17 cellular contexts compared by ENCODE assay signal in genomic region chr2:97669448-97669847, GRCh38. TPM values are rescaled to one million over a fixed set of nuclear protein-coding genes. Genes with fewer than 3 reads are reported as not detected.
A peak's percentile ranks its signal among the peaks of the same experiment; 100 is the strongest.
DNase-seq lines count a peak whose midpoint lies in the region; ATAC-seq and TF ChIP-seq lines count a peak whose summit lies in the region.
"Had no signal": no experiment of that assay in that cellular context is flagged by ENCODE, and none has a peak within 500 bp of the region (broad histone marks: within the 10 kb centered on the region; RNA-seq: fewer than 3 reads in every experiment).

TSS of gene C2orf92 (plus strand) at chr2:97669713. CDS start at chr2:97669789, 76 bp downstream.

- no peaks in the 10 kb centered on the region for H3K27me3 ChIP-seq in CD4-positive, alpha-beta T cell (ENCODE audit: control insufficient read depth, insufficient read depth, low read length)
- H3K27me3 ChIP-seq in PC-9 (ENCODE audit: insufficient read depth, low read depth) = no peaks in the 10 kb centered on the region
- H3K27me3 ChIP-seq: MG63 had no signal

- peaks cover 4% of the 10 kb centered on the region for H3K4me1 Mint-ChIP-seq in CD4-positive, alpha-beta T cell (ENCODE audit: low read depth)
- H3K4me1 Mint-ChIP-seq in stimulated activated memory B cell treated with anti-CD40 and anti-IgM and Interleukin-4, amounts not matched to agents 10 μg/mL and 1 μg/mL and 100 μg/mL, for 72 hours = peaks cover 19% of the 10 kb centered on the region

- H3K9me3 Mint-ChIP-seq in CD4-positive, alpha-beta T cell = no peaks in the 10 kb centered on the region
- H3K9me3 Mint-ChIP-seq in stimulated activated memory B cell treated with anti-CD40 and anti-IgM and Interleukin-4, amounts not matched to agents 10 μg/mL and 1 μg/mL and 100 μg/mL, for 72 hours = no peaks in the 10 kb centered on the region
- H3K9me3 Mint-ChIP-seq: CD8-positive, alpha-beta T cell had no signal

- BruUV-seq in PC-9 (replicated peaks; lab: Mats Ljungman, UMichigan) = no TSS peak

- H3K9me3 ChIP-seq in CD4-positive, alpha-beta T cell (ENCODE audit: control insufficient read depth, low read length) = no peaks in the 10 kb centered on the region
- no peaks in the 10 kb centered on the region for H3K9me3 ChIP-seq in PC-9 (ENCODE audit: insufficient read depth, low read depth)
- H3K9me3 ChIP-seq: MG63 had no signal

- H3K36me3 ChIP-seq in PC-9 (ENCODE audit: low read depth) = no peaks in the 10 kb centered on the region
- H3K36me3 ChIP-seq: MG63 had no signal

- intact Hi-C loops in CD4-positive, alpha-beta T cell (cut with DNase I, micrococcal nuclease) = loop anchor here in 1 of 2 experiments (10.0 kb wide), 2 partner anchors 905 to 1035 kb away; partner anchors contain the start of genes CNNM4 and KANSL3
- intact Hi-C loops in PC-9 (cut with micrococcal nuclease; ENCODE audit: unreplicated experiment) = no loop called here
- intact Hi-C loops in head of caudate nucleus (cut with DNase I) = no loop called here

- H2AFZ ChIP-seq in PC-9 = no peak within 1 kb of the TSS

- H3K36me3 Mint-ChIP-seq in CD4-positive, alpha-beta T cell (ENCODE audit: low read depth) = no peaks in the 10 kb centered on the region
- no peaks in the 10 kb centered on the region for H3K36me3 Mint-ChIP-seq in stimulated activated memory B cell treated with anti-CD40 and anti-IgM and Interleukin-4, amounts not matched to agents 10 μg/mL and 1 μg/mL and 100 μg/mL, for 72 hours
- H3K36me3 Mint-ChIP-seq: activated CD8-positive, alpha-beta memory T cell treated with anti-CD3 and anti-CD28 coated beads, Interleukin-2, amount 10 ng/mL, durations not matched to agents 7 days and 5 days; CD8-positive, alpha-beta T cell had no signal

- no peak within 1 kb of the TSS for H3K4me3 ChIP-seq in PC-9
- H3K4me3 ChIP-seq: coronary artery, MG63 had no signal

- no peak within 1 kb of the TSS for H3K27ac Mint-ChIP-seq in CD4-positive, alpha-beta T cell
- H3K27ac Mint-ChIP-seq in stimulated activated memory B cell treated with anti-CD40 and anti-IgM and Interleukin-4, amounts not matched to agents 10 μg/mL and 1 μg/mL and 100 μg/mL, for 72 hours = peak within 1 kb of the TSS; percentile 70
- H3K27ac Mint-ChIP-seq: activated CD8-positive, alpha-beta memory T cell treated with anti-CD3 and anti-CD28 coated beads, Interleukin-2, amount 10 ng/mL, durations not matched to agents 7 days and 5 days; CD8-positive, alpha-beta T cell had no signal

- no peaks in the 10 kb centered on the region for H4K20me1 ChIP-seq in PC-9 (ENCODE audit: insufficient read depth)

- no peak within 1 kb of the TSS for H3K4me3 Mint-ChIP-seq in CD4-positive, alpha-beta T cell
- H3K4me3 Mint-ChIP-seq in stimulated activated memory B cell treated with anti-CD40 and anti-IgM and Interleukin-4, amounts not matched to agents 10 μg/mL and 1 μg/mL and 100 μg/mL, for 72 hours = peak within 1 kb of the TSS; percentile 46
- H3K4me3 Mint-ChIP-seq: activated CD8-positive, alpha-beta memory T cell treated with anti-CD3 and anti-CD28 coated beads, Interleukin-2, amount 10 ng/mL, durations not matched to agents 7 days and 5 days; CD8-positive, alpha-beta T cell had no signal

- H3F3A ChIP-seq in PC-9 (ENCODE audit: insufficient read depth, low read depth) = peaks cover 5% of the 10 kb centered on the region; the same call in 1 of the 2 replicates

- CTCF ChIA-PET in CD4-positive, alpha-beta T cell (lab: Charles Lee) = interaction anchor here (1.0 to 1.4 kb wide), 2 partner anchors 28 to 79 kb away, joined by 3 to 5 read pairs; no protein-coding TSS in a partner anchor
- CTCF ChIA-PET in PC-9 (lab: Charles Lee) = no interaction called here

- no peaks in the 10 kb centered on the region for H3K27me3 Mint-ChIP-seq in CD4-positive, alpha-beta T cell
- peaks cover 6% of the 10 kb centered on the region for H3K27me3 Mint-ChIP-seq in stimulated activated memory B cell treated with anti-CD40 and anti-IgM and Interleukin-4, amounts not matched to agents 10 μg/mL and 1 μg/mL and 100 μg/mL, for 72 hours
- H3K27me3 Mint-ChIP-seq: activated CD8-positive, alpha-beta memory T cell treated with anti-CD3 and anti-CD28 coated beads, Interleukin-2, amount 10 ng/mL, durations not matched to agents 7 days and 5 days had no signal

- H3K79me2 ChIP-seq in PC-9 (ENCODE audit: low read depth) = no peaks in the 10 kb centered on the region

- no peak for TF ChIP-seq CTCF in CD4-positive, alpha-beta T cell (IDR thresholded peaks at IDR 0.05)
- TF ChIP-seq CTCF in PC-9 (conservative IDR thresholded peaks at IDR 0.05) = no peak

- ATAC-seq in CD4-positive, alpha-beta T cell (ENCODE audit: poor library complexity) = no peak
- ATAC-seq in left lobe of liver (no peak), HG02981 (IDR thresholded peaks at IDR 0.05; ENCODE audit: unreplicated experiment) (no peak), HG03108 (IDR thresholded peaks at IDR 0.05; ENCODE audit: unreplicated experiment) (no peak)
- ATAC-seq in stimulated activated memory B cell treated with anti-CD40 and anti-IgM and Interleukin-4, amounts not matched to agents 10 μg/mL and 1 μg/mL and 100 μg/mL, for 72 hours = peak; percentile 76
- ATAC-seq: activated CD8-positive, alpha-beta memory T cell treated with anti-CD3 and anti-CD28 coated beads, Interleukin-2, amount 10 ng/mL, durations not matched to agents 7 days and 5 days; CD8-positive, alpha-beta T cell; left colon had no signal

- H3K27ac ChIP-seq in CD4-positive, alpha-beta T cell (ENCODE audit: low read depth, low read length) = no peak within 1 kb of the TSS
- no peak within 1 kb of the TSS for H3K27ac ChIP-seq in PC-9
- H3K27ac ChIP-seq: coronary artery had no signal

- H3K4me2 ChIP-seq in PC-9 = no peak within 1 kb of the TSS

- POLR2A ChIA-PET in CD4-positive, alpha-beta T cell (lab: Charles Lee) = no interaction called here
- POLR2A ChIA-PET in PC-9 (lab: Charles Lee; ENCODE audit: unreplicated experiment) = no interaction called here

- DNase-seq in CD4-positive, alpha-beta T cell = no peak
- DNase-seq in PC-9 (no peak), left lobe of liver (ENCODE audit: low spot score) (peak; percentile 15), head of caudate nucleus (no peak), globus pallidus (ENCODE audit: low spot score) (no peak)
- DNase-seq: activated CD8-positive, alpha-beta memory T cell treated with anti-CD3 and anti-CD28 coated beads, Interleukin-2, amount 10 ng/mL, durations not matched to agents 7 days and 5 days; activated naive CD4-positive, alpha-beta T cell treated with anti-CD3 and anti-CD28 coated beads, Interleukin-2, amount 50 U/mL, for 16 hours; left colon; MG63; NCI-H1694 treated with DMSO at 0.1 percent for 48 hours; NCI-H226; small intestine had no signal

- H3K9me2 ChIP-seq in PC-9 (ENCODE audit: insufficient read depth) = no peaks in the 10 kb centered on the region

- peaks cover 8% of the 10 kb centered on the region for H3K4me1 ChIP-seq in PC-9 (replicated peaks; ENCODE audit: insufficient read depth)

RNA-seq across cellular contexts. Expression of gene C2orf92, which starts in this region (rescaled TPM):
- 10 to 100 TPM; 12.4 to 13.4 TPM for total RNA-seq in CD4-positive, alpha-beta T cell
- total RNA-seq in PC-9 (2021) = 11.2 and 14.0 TPM in 2 replicates
- total RNA-seq in left lobe of liver = 11.7 TPM
